Comparison of ENCODE assay signal across 29 cellular contexts in genomic region chr10:78383378-78383777, GRCh38.
"Had no signal": no experiment of that assay in that cellular context is flagged by ENCODE, and none has a peak within 500 bp of the region (broad histone marks: within the 10 kb centered on the region; RNA-seq: fewer than 3 reads in every experiment).

No MANE protein-coding gene starts in this region.

- H3K27me3 ChIP-seq: colonic mucosa, gastrocnemius medialis had no signal

- ATAC-seq: activated CD4-positive, CD25-positive, alpha-beta regulatory T cell treated with anti-CD3 and anti-CD28 coated beads, Interleukin-2, amount 50 U/mL, for 24 hours; activated CD8-positive, alpha-beta T cell treated with anti-CD3 and anti-CD28 coated beads for 36 hours; activated T-cell treated with anti-CD3 and anti-CD28 coated beads, Interleukin-2, amount 50 U/mL, for 4 hours; activated T-helper 17 cell treated with anti-CD3 and anti-CD28 coated beads, Interleukin-2, amount 50 U/mL, for 72 hours; foreskin keratinocyte; gastrocnemius medialis; heart right ventricle; T-helper 17 cell had no signal

- DNase-seq: activated B cell treated with CpG ODN at 0.5 μM for 24 hours; activated CD4-positive, alpha-beta T cell treated with anti-CD3 and anti-CD28 coated beads for 48 hours; activated CD4-positive, alpha-beta T cell treated with anti-CD3 and anti-CD28 coated beads, Interleukin-2, amount 50 U/mL, for 1 hour; activated CD4-positive, alpha-beta T cell treated with anti-CD3 and anti-CD28 coated beads, Interleukin-2, amount 50 U/mL, for 48 hours; activated CD8-positive, alpha-beta memory T cell treated with anti-CD3 and anti-CD28 coated beads for 24 hours; activated CD8-positive, alpha-beta T cell treated with anti-CD3 and anti-CD28 coated beads for 36 hours; activated effector memory CD4-positive, alpha-beta T cell treated with Interleukin-2 at 50 U/mL for 16 hours; activated gamma-delta T cell treated with Interleukin-2 at 50 U/mL for 16 hours; activated naive CD4-positive, alpha-beta T cell treated with anti-CD3 and anti-CD28 coated beads, Interleukin-2, amount 50 U/mL, for 16 hours; activated naive CD4-positive, alpha-beta T cell treated with Interleukin-2 at 50 U/mL for 16 hours; activated T-cell treated with anti-CD3 and anti-CD28 coated beads, Interleukin-2, amount 50 U/mL, for 4 hours; amniotic stem cell; central memory CD4-positive, alpha-beta T cell; cerebellar nuclear complex; colonic mucosa; effector CD8-positive, alpha-beta T cell; esophagus squamous epithelium; foreskin keratinocyte; gastrocnemius medialis; heart right ventricle; T-helper 1 cell; T-helper 17 cell; T1000; WERI-Rb-1 had no signal

- H3K4me3 Mint-ChIP-seq: activated B cell treated with CpG ODN at 0.5 μM for 24 hours; activated CD8-positive, alpha-beta T cell treated with anti-CD3 and anti-CD28 coated beads for 36 hours; activated naive CD8-positive, alpha-beta T cell; activated T-cell treated with anti-CD3 and anti-CD28 coated beads, Interleukin-2, amount 50 U/mL, for 4 hours; activated T-helper 17 cell treated with anti-CD3 and anti-CD28 coated beads, Interleukin-2, amount 50 U/mL, for 72 hours; T-helper 17 cell; T-helper 2 cell treated with Interferon-gamma antibody and Interleukin-4, amounts not matched to agents 5 μg/mL and 100 μg/mL, for 36 hours had no signal

- H3K4me1 ChIP-seq: colonic mucosa, esophagus squamous epithelium, foreskin keratinocyte, gastrocnemius medialis, heart right ventricle had no signal

- H3K27ac Mint-ChIP-seq: activated B cell treated with CpG ODN at 0.5 μM for 24 hours; activated CD8-positive, alpha-beta T cell treated with anti-CD3 and anti-CD28 coated beads for 36 hours; activated naive CD8-positive, alpha-beta T cell; activated T-helper 17 cell treated with anti-CD3 and anti-CD28 coated beads, Interleukin-2, amount 50 U/mL, for 72 hours; T-helper 17 cell; T-helper 2 cell treated with Interferon-gamma antibody and Interleukin-4, amounts not matched to agents 5 μg/mL and 100 μg/mL, for 36 hours had no signal

- H3K9me3 Mint-ChIP-seq: activated B cell treated with CpG ODN at 0.5 μM for 24 hours; activated CD8-positive, alpha-beta T cell treated with anti-CD3 and anti-CD28 coated beads for 36 hours; activated T-cell treated with anti-CD3 and anti-CD28 coated beads, Interleukin-2, amount 50 U/mL, for 4 hours; activated T-helper 17 cell treated with anti-CD3 and anti-CD28 coated beads, Interleukin-2, amount 50 U/mL, for 72 hours; T-helper 2 cell treated with Interferon-gamma antibody and Interleukin-4, amounts not matched to agents 5 μg/mL and 100 μg/mL, for 36 hours had no signal

- H3K36me3 ChIP-seq: colonic mucosa, esophagus squamous epithelium, gastrocnemius medialis, heart right ventricle, WERI-Rb-1 had no signal

- H3K36me3 Mint-ChIP-seq: activated naive CD8-positive, alpha-beta T cell had no signal

- H3K4me3 ChIP-seq: colonic mucosa, esophagus squamous epithelium, gastrocnemius medialis, heart right ventricle had no signal

- H3K9me3 ChIP-seq: colonic mucosa, esophagus squamous epithelium, gastrocnemius medialis had no signal

- H3K27ac ChIP-seq: colonic mucosa, epithelial cell of prostate, esophagus squamous epithelium, foreskin keratinocyte, gastrocnemius medialis, heart right ventricle, WERI-Rb-1 had no signal

- H3K4me1 Mint-ChIP-seq: activated B cell treated with CpG ODN at 0.5 μM for 24 hours; activated T-helper 17 cell treated with anti-CD3 and anti-CD28 coated beads, Interleukin-2, amount 50 U/mL, for 72 hours had no signal
